ENCODE assay signal across 19 cellular contexts in genomic region chr10:101663097-101663496, GRCh38. TPM values are rescaled to one million over a fixed set of nuclear protein-coding genes. Genes with fewer than 3 reads are reported as not detected.
A peak's percentile ranks its signal among the peaks of the same experiment; 100 is the strongest.
DNase-seq lines count a peak whose midpoint lies in the region; ATAC-seq, FAIRE-seq and TF ChIP-seq lines count a peak whose summit lies in the region.
"Had no signal": no experiment of that assay in that cellular context is flagged by ENCODE, and none has a peak within 500 bp of the region (broad histone marks: within the 10 kb centered on the region; RNA-seq: fewer than 3 reads in every experiment).

No MANE protein-coding gene starts in this region.

- no peak for TF ChIP-seq CTCF in IMR-90 (conservative IDR thresholded peaks at IDR 0.05; ENCODE audit: low read depth, low read length)
- TF ChIP-seq CTCF in osteocyte (IDR thresholded peaks at IDR 0.05) = no peak

- H3K9me3 ChIP-seq in IMR-90 (ENCODE audit: control insufficient read depth, insufficient read depth, low read length) = no peaks in the 10 kb centered on the region
- no peaks in the 10 kb centered on the region for H3K9me3 ChIP-seq in small intestine (ENCODE audit: control insufficient read depth, low read depth)
- H3K9me3 ChIP-seq: BE2C, Caco-2 had no signal

- no peak overlapping the region for H3K18ac ChIP-seq in IMR-90 (ENCODE audit: low read depth, low read length)

- H3K14ac ChIP-seq in IMR-90 (replicated peaks; ENCODE audit: low read depth, low read length) = no peak overlapping the region

- no peak overlapping the region for H3K27ac Mint-ChIP-seq in osteocyte (ENCODE audit: unreplicated experiment)

- H3K27ac ChIP-seq in IMR-90 (ENCODE audit: insufficient read depth, low read length) (no peak overlapping the region), small intestine (ENCODE audit: low read depth in 1 of 2, low read length in 1 of 2) (no peak overlapping the region)
- H3K27ac ChIP-seq: GM23248, HL-60 had no signal

- no peak overlapping the region for H4K5ac ChIP-seq in IMR-90 (ENCODE audit: low read depth, low read length)

- no peaks in the 10 kb centered on the region for H4K20me1 ChIP-seq in IMR-90 (ENCODE audit: insufficient read depth, low read length)

- DNase-seq in IMR-90 (no peak), left kidney (ENCODE audit: low read depth, low spot score) (peak; percentile 19), osteocyte (ENCODE audit: extremely low spot score, unreplicated experiment) (peak; percentile 13), small intestine (no peak), NCI-H446 (lab: John Stamatoyannopoulos, UW) (no peak)
- no peak for DNase-seq in activated CD4-positive, CD25-positive, alpha-beta regulatory T cell (lab: John Stamatoyannopoulos, UW)
- DNase-seq: ACHN; BE2C; C1 segment of cervical spinal cord; Caco-2; CD4-positive, CD25-positive, alpha-beta regulatory T cell; GM23248; HCEC 1CT had no signal

- H3K27me3 ChIP-seq in IMR-90 (ENCODE audit: control insufficient read depth, insufficient read depth, low read length) = no peaks in the 10 kb centered on the region
- no peaks in the 10 kb centered on the region for H3K27me3 ChIP-seq in small intestine (ENCODE audit: control insufficient read depth in 2 of 2, insufficient read depth in 2 of 2, low read length in 2 of 2)
- H3K27me3 ChIP-seq: BE2C had no signal

- H3K36me3 ChIP-seq in IMR-90 (ENCODE audit: control insufficient read depth, insufficient read depth, low read length) (peaks cover 41% of the 10 kb centered on the region), small intestine (ENCODE audit: control insufficient read depth in 2 of 2, insufficient read depth in 2 of 2, low read length in 2 of 2) (peaks cover 19 to 27% of the 10 kb centered on the region in 2 donors)
- H3K36me3 ChIP-seq: BE2C had no signal

- intact Hi-C loops in IMR-90 (cut with micrococcal nuclease) = no loop called here

- H3K9me1 ChIP-seq in IMR-90 (ENCODE audit: insufficient read depth, low read length) = peaks cover 8% of the 10 kb centered on the region

- H2BK5ac ChIP-seq in IMR-90 (ENCODE audit: low read depth, low read length, poor library complexity, severe bottlenecking) = no peak overlapping the region

- H3K23ac ChIP-seq in IMR-90 (ENCODE audit: low read depth, low read length) = no peak overlapping the region

- no peak overlapping the region for H3K4me2 ChIP-seq in IMR-90 (ENCODE audit: low read depth, low read length)

- no peak for FAIRE-seq in small intestine (lab: Jason Lieb, UNC)
- FAIRE-seq: A204.1, D721Med, G401.6, GM12891, GM19239 had no signal

- no peak overlapping the region for H2AFZ ChIP-seq in IMR-90 (replicated peaks; ENCODE audit: low read length, poor library complexity)
- H2AFZ ChIP-seq: GM23248 had no signal

- BruUV-seq in IMR-90 (replicated peaks; lab: Mats Ljungman, UMichigan) = no TSS peak

- no peak overlapping the region for H2BK20ac ChIP-seq in IMR-90 (ENCODE audit: low read depth, low read length)

- POLR2A ChIA-PET in IMR-90 (lab: Charles Lee; ENCODE audit: unreplicated experiment) = no interaction called here

- dilution Hi-C loops in IMR-90 (cut with HindIII; ENCODE audit: low sequenced_read_pairs, unreplicated experiment) = no loop called here

- H2AK9ac ChIP-seq in IMR-90 (replicated peaks; ENCODE audit: low read depth, low read length, poor library complexity) = peak overlapping the region; percentile 44

- in situ Hi-C loops in IMR-90 (cut with MboI; ENCODE audit: low sequenced_read_pairs) = no loop called here

- H3K4me3 ChIP-seq in IMR-90 (ENCODE audit: insufficient read depth, low read depth, low read length) (no peak overlapping the region), small intestine (ENCODE audit: low read depth in 1 of 2, low read length in 2 of 2) (no peak overlapping the region)
- H3K4me3 ChIP-seq: GM23248 had no signal

- TF ChIP-seq RAD21 in IMR-90 (IDR thresholded peaks at IDR 0.05; ENCODE audit: low read length) = no peak

- no peak overlapping the region for H3K4me3 Mint-ChIP-seq in osteocyte (ENCODE audit: unreplicated experiment)
- H3K4me3 Mint-ChIP-seq: CD4-positive, CD25-positive, alpha-beta regulatory T cell had no signal

- H3K4me1 ChIP-seq in IMR-90 (ENCODE audit: control insufficient read depth, insufficient read depth, low read length) = no peaks in the 10 kb centered on the region; the same call in 1 of the 2 replicates
- H3K4me1 ChIP-seq in small intestine (ENCODE audit: control insufficient read depth in 2 of 2, insufficient read depth in 1 of 2, low read depth in 1 of 2, low read length in 1 of 2) = no peaks in the 10 kb centered on the region
- H3K4me1 ChIP-seq: BE2C, Caco-2 had no signal

- no peak overlapping the region for H4K8ac ChIP-seq in IMR-90 (ENCODE audit: low read depth in 2 of 2, low read length in 2 of 2)

- H2AK5ac ChIP-seq in IMR-90 (ENCODE audit: low read depth, low read length) = no peak overlapping the region

- ATAC-seq in IMR-90 (ENCODE audit: low read depth) = no peak

- TF ChIP-seq POLR2A in IMR-90 (IDR thresholded peaks at IDR 0.05; ENCODE audit: low read depth, low read length) = no peak

- no peak overlapping the region for H4K91ac ChIP-seq in IMR-90 (ENCODE audit: insufficient read depth, low read depth, low read length)

- peaks cover 7% of the 10 kb centered on the region for H3K4me1 Mint-ChIP-seq in osteocyte (ENCODE audit: unreplicated experiment)

- no peak overlapping the region for H2BK120ac ChIP-seq in IMR-90 (ENCODE audit: low read depth, low read length)

- H3K56ac ChIP-seq in IMR-90 (ENCODE audit: extremely low read depth, insufficient read depth, low read length) = no peak overlapping the region

- no CpG with 5 or more reads among the region's 1 CpG for WGBS in IMR-90 (ENCODE audit: extremely low coverage in 2 of 2, insufficient read length in 1 of 2), 2 experiments
- WGBS in small intestine, 3 donors = 86 to 90% (median 86%) methylated on average over 1 of the region's 1 CpG

- H3K4ac ChIP-seq in IMR-90 (ENCODE audit: low read depth, low read length) = no peak overlapping the region

- no peaks in the 10 kb centered on the region for H3K27me3 Mint-ChIP-seq in osteocyte (ENCODE audit: unreplicated experiment)
- H3K27me3 Mint-ChIP-seq: CD4-positive, CD25-positive, alpha-beta regulatory T cell had no signal

- no peaks in the 10 kb centered on the region for H3K9me3 Mint-ChIP-seq in osteocyte (ENCODE audit: unreplicated experiment)
- H3K9me3 Mint-ChIP-seq: CD4-positive, CD25-positive, alpha-beta regulatory T cell had no signal

- peaks cover 0 to 3% of the 10 kb centered on the region in 2 experiments; a peak in 1 of 4 replicates for H3K79me1 ChIP-seq in IMR-90 (ENCODE audit: low read depth in 1 of 2, low read length in 2 of 2)

- H3K36me3 Mint-ChIP-seq in osteocyte (ENCODE audit: unreplicated experiment) = peaks cover 37% of the 10 kb centered on the region

- H2BK15ac ChIP-seq in IMR-90 (ENCODE audit: low read depth, low read length) = no peak overlapping the region

- CTCF ChIA-PET in IMR-90 (lab: Yijun Ruan, JAX) = no interaction called here

- no peak overlapping the region for H3K9ac ChIP-seq in IMR-90 (ENCODE audit: low read depth, low read length)
- H3K9ac ChIP-seq: GM23248 had no signal

TF ChIP-seq in IMR-90, 13 proteins besides CTCF, POLR2A, EP300 and RAD21:
- TF ChIP-seq CEBPB (IDR thresholded peaks at IDR 0.05; ENCODE audit: low read depth, low read length) = no peak
- TF ChIP-seq ELK1 (IDR thresholded peaks at IDR 0.05; ENCODE audit: borderline replicate concordance, low read depth, low read length) = no peak
- no peak for TF ChIP-seq MAFK (IDR thresholded peaks at IDR 0.05; ENCODE audit: low read depth, low read length)
- no peak for TF ChIP-seq MXI1 (IDR thresholded peaks at IDR 0.05; ENCODE audit: borderline replicate concordance, low read depth, low read length)
- TF ChIP-seq RFX5 (IDR thresholded peaks at IDR 0.05; ENCODE audit: low read depth, low read length) = no peak
- TF ChIP-seq FOS (IDR thresholded peaks at IDR 0.05; ENCODE audit: low read depth, low read length) = no peak
- TF ChIP-seq USF2 (IDR thresholded peaks at IDR 0.05; ENCODE audit: low read depth, low read length) = no peak
- TF ChIP-seq BHLHE40 (IDR thresholded peaks at IDR 0.05; ENCODE audit: low read depth, low read length) = no peak
TF ChIP-seq in IMR-90: peak in this region for 0.

RNA-seq across cellular contexts. Expression of gene FBXW4, which starts 31.9 kb away (rescaled TPM):
- total RNA-seq in IMR-90 (2012; rRNA removed) = 26.7 and 31.7 TPM in 2 replicates
- 16.3 and 19.3 TPM in 2 replicates for polyA plus RNA-seq in IMR-90 (2012; rRNA removed)
- polyA plus RNA-seq in IMR-90 (2012; cell fraction: cytosol; rRNA removed) = 14.4 and 17.9 TPM in 2 replicates
- 30.8 and 34.5 TPM in 2 replicates for polyA plus RNA-seq in IMR-90 (2012; cell fraction: nucleus; rRNA removed; ENCODE audit: low replicate concordance)
- 44.6 and 51.5 TPM in 2 replicates for total RNA-seq in osteocyte
- 10 to 100 TPM; 27.1 to 37.8 (median 33.0) TPM for polyA plus RNA-seq in small intestine

Comparison
In these comparisons a context has a peak if more than half of its experiments do, and no peak if none do; other contexts are left out.
1. DNase-seq: peak in left kidney (single experiment) and osteocyte (single experiment); none in IMR-90 (single experiment), small intestine (single experiment), activated CD4-positive, CD25-positive, alpha-beta regulatory T cell (0 of 4) and NCI-H446 (0 of 2).